8 cellular contexts compared by ENCODE assay signal in genomic region chr20:63641792-63642517, GRCh38. TPM values are rescaled to one million over a fixed set of nuclear protein-coding genes. Genes with fewer than 3 reads are reported as not detected.
DNase-seq lines count a peak whose midpoint lies in the region; ATAC-seq and TF ChIP-seq lines count a peak whose summit lies in the region.

No MANE protein-coding gene starts in this region.

- CTCF ChIA-PET in HEK293 (lab: Yijun Ruan, JAX), result interaction anchor here (0.7 to 1.4 kb wide), 5 partner anchors 10 to 223 kb away, joined by 3 to 4 read pairs (median 3); partner anchors contain the start of gene TPD52L2
- CTCF ChIA-PET in T-cell (lab: Charles Lee), result interaction anchor here (0.5 to 2.0 kb wide), 21 partner anchors 9 to 417 kb away, joined by 3 to 22 read pairs (median 5); partner anchors contain the start of genes ARFRP1 (in 1 of the 2), GMEB2 (in 1 of the 2), HELZ2 (in 1 of the 2) and PTK6 (in 1 of the 2)

- H3K27ac ChIP-seq in HEK293 (ENCODE audit: extremely low read depth, low read depth, low read length) (peak overlapping the region; percentile 64; the same call in 1 of the 2 replicates), adipose tissue (ENCODE audit: low read depth, low read length) (peak overlapping the region; percentile 62), rectal smooth muscle tissue (ENCODE audit: low read depth, low read length) (peak overlapping the region; percentile 55), uterus (peak overlapping the region; percentile 70 to 80)

- peak overlapping the region; percentile 74 to 80 (median 79) for H3K4me3 Mint-ChIP-seq in T-cell

- peaks cover 29 to 42% (median 37%) of the 10 kb centered on the region in 3 donors for H3K4me1 Mint-ChIP-seq in T-cell

- H3K4me1 ChIP-seq in HEK293 (ENCODE audit: control insufficient read depth, insufficient read depth, low read length) (peaks cover 3% of the 10 kb centered on the region; the same call in 1 of the 2 replicates), rectal smooth muscle tissue (ENCODE audit: control insufficient read depth, insufficient read depth, low read length) (no peaks in the 10 kb centered on the region), uterus (peaks cover 0 to 9% of the 10 kb centered on the region in 2 donors)

- peaks cover 8% of the 10 kb centered on the region for H3K36me3 Mint-ChIP-seq in T-cell

- DNase-seq in GM10266 (ENCODE audit: extremely low spot score) (peak; percentile 100), NCI-H1092 (lab: John Stamatoyannopoulos, UW) (peak; percentile 81), T-cell (peak; percentile 91 to 99 (median 96)), left ventricle myocardium superior (peak; percentile 93), uterus (peak; percentile 77 to 83)

- H3K9me3 ChIP-seq in HEK293 (ENCODE audit: control insufficient read depth, insufficient read depth, low read depth, low read length) (no peaks in the 10 kb centered on the region), uterus (no peaks in the 10 kb centered on the region)

- no peaks in the 10 kb centered on the region for H3K36me3 ChIP-seq in HEK293 (ENCODE audit: control insufficient read depth in 2 of 2, insufficient read depth in 1 of 2, low read length in 2 of 2)
- no peaks in the 10 kb centered on the region for H3K36me3 ChIP-seq in rectal smooth muscle tissue (ENCODE audit: control insufficient read depth, insufficient read depth, low read length)
- H3K36me3 ChIP-seq in uterus, result no peaks in the 10 kb centered on the region

- ATAC-seq in T-cell (replicated peaks in 1 of 4) (peak; percentile 54 to 72 (median 62)), left ventricle myocardium superior (peak; percentile 89)

- no peaks in the 10 kb centered on the region for H3K27me3 Mint-ChIP-seq in T-cell

- TF ChIP-seq CTCF in GM10266 (IDR thresholded peaks at IDR 0.05; ENCODE audit: control insufficient read depth, insufficient read depth, low read depth, missing control alignments), result peak; percentile 47
- peak; percentile 44 for TF ChIP-seq CTCF in HEK293 (tag by site-specific recombination; IDR thresholded peaks at IDR 0.05)
- peak in 3 of 4 experiments; percentile 43 to 66 (median 49) for TF ChIP-seq CTCF in uterus (IDR thresholded peaks at IDR 0.05)

- peak overlapping the region; percentile 55 to 68 for H3K27ac Mint-ChIP-seq in T-cell

- 3 to 4% (median 3%) methylated on average over 63 to 82 of the region's 85 CpGs for WGBS in adipose tissue, 3 donors

- H3K4me3 ChIP-seq in HEK293 (ENCODE audit: low read depth, low read length) (peak overlapping the region; percentile 32), rectal smooth muscle tissue (ENCODE audit: low read length) (peak overlapping the region; percentile 71), uterus (peak overlapping the region; percentile 30 to 51)

- intact Hi-C loops in left ventricle myocardium superior (cut with micrococcal nuclease) (no loop called here), uterus (cut with DNase I; ENCODE audit: low total_unique reads) (no loop called here)

- POLR2A ChIA-PET in HEK293 (lab: Yijun Ruan, JAX) (interaction anchor here (0.6 to 2.5 kb wide), 13 partner anchors 9 to 423 kb away, joined by 3 to 20 read pairs (median 4); partner anchors contain the start of genes ARFRP1, GMEB2, RTEL1 and STMN3), T-cell (lab: Charles Lee) (interaction anchor here (1.0 to 1.5 kb wide), 2 partner anchors 14 to 15 kb away, joined by 14 to 21 read pairs; partner anchors contain the start of gene GMEB2 (in 1 of the 2))

- H3K27me3 ChIP-seq in rectal smooth muscle tissue (ENCODE audit: control insufficient read depth, insufficient read depth, low read length) (no peaks in the 10 kb centered on the region), uterus (no peaks in the 10 kb centered on the region)

- no peak overlapping the region for H3K9ac ChIP-seq in rectal smooth muscle tissue (ENCODE audit: low read length)

- no peaks in the 10 kb centered on the region for H3K9me3 Mint-ChIP-seq in T-cell

- peak in 1 of 2 donors; percentile 25 for TF ChIP-seq POLR2A in uterus (IDR thresholded peaks at IDR 0.05)

TF ChIP-seq in HEK293, 187 proteins besides CTCF, POLR2A, EP300 and RAD21 (continues in another document):
- TF ChIP-seq ZNF561 (tag by site-specific recombination; IDR thresholded peaks at IDR 0.05; ENCODE audit: borderline replicate concordance), result peak; percentile 64; the same call in 1 of the 2 replicates
- peak; percentile 45; the same call in 1 of the 2 replicates for TF ChIP-seq SP3 (tag by site-specific recombination; IDR thresholded peaks at IDR 0.05)
- peak; percentile 85 for TF ChIP-seq ZBTB26 (tag by site-specific recombination; optimal IDR thresholded peaks at IDR 0.05)
- TF ChIP-seq ZNF837 (tag by site-specific recombination; IDR thresholded peaks at IDR 0.05), result no peak
- peak; percentile 6; the same call in 1 of the 2 replicates for TF ChIP-seq ZBTB20 (tag by site-specific recombination; IDR thresholded peaks at IDR 0.05)
- 0 out of 2 replicates have a peak, but pooled peaks have one; percentile 27 for TF ChIP-seq ZBTB17 (tag by site-specific recombination; IDR thresholded peaks at IDR 0.05)
- TF ChIP-seq ZNF600 (tag by site-specific recombination; IDR thresholded peaks at IDR 0.05), result peak; percentile 29; the same call in 1 of the 2 replicates
- peak; percentile 17; the same call in 1 of the 2 replicates for TF ChIP-seq PBX3 (CRISPR knock-in tag; IDR thresholded peaks at IDR 0.05)
- peak; percentile 89; the same call in 1 of the 2 replicates for TF ChIP-seq ZNF610 (tag by site-specific recombination; IDR thresholded peaks at IDR 0.05; ENCODE audit: borderline replicate concordance)
- no peak for TF ChIP-seq ZNF629 (tag by site-specific recombination; IDR thresholded peaks at IDR 0.05)
- TF ChIP-seq ZNF140 (tag by site-specific recombination; IDR thresholded peaks at IDR 0.05), result no peak
- 0 out of 2 replicates have a peak, but pooled peaks have one; percentile 10 for TF ChIP-seq ZNF677 (tag by site-specific recombination; IDR thresholded peaks at IDR 0.05)
- 0 out of 2 replicates have a peak, but pooled peaks have one; percentile 18 for TF ChIP-seq KLF16 (tag by site-specific recombination; IDR thresholded peaks at IDR 0.05)
- peak; percentile 43 for TF ChIP-seq YY1 (tag by site-specific recombination; IDR thresholded peaks at IDR 0.05)
- peak; percentile 28; the same call in 1 of the 2 replicates for TF ChIP-seq KLF10 (tag by site-specific recombination; IDR thresholded peaks at IDR 0.05)
- TF ChIP-seq ZNF335 (tag by site-specific recombination; conservative IDR thresholded peaks at IDR 0.05), result 0 out of 2 replicates have a peak, but pooled peaks have one; percentile 21
- peak; percentile 19; the same call in 1 of the 2 replicates for TF ChIP-seq KLF8 (tag by site-specific recombination; IDR thresholded peaks at IDR 0.05)
- peak; percentile 53; the same call in 1 of the 2 replicates for TF ChIP-seq ZEB2 (tag by site-specific recombination; IDR thresholded peaks at IDR 0.05)
- no peak for TF ChIP-seq ZNF645 (tag by site-specific recombination; IDR thresholded peaks at IDR 0.05)

RNA-seq across cellular contexts. Expression of gene STMN3, which starts 11.3 kb away (rescaled TPM):
- total RNA-seq in T-cell (100 to 1,000 TPM in 3 of 5 donors, 10 to 100 TPM in 2; 92.9 to 121 (median 107) TPM), left ventricle myocardium superior (5.5 TPM), uterus (10 to 100 TPM in 3 of 4 donors, 1 to 10 TPM in 1; 9.2 to 30.5 (median 20.9) TPM)
- 10 to 100 TPM; 10.6 to 16.9 (median 12.6) TPM for polyA plus RNA-seq in adipose tissue

RNA-seq across cellular contexts. Expression of gene GMEB2, which starts 15.1 kb away (rescaled TPM):
- 10 to 100 TPM; 20.7 to 30.3 (median 29.0) TPM for total RNA-seq in T-cell
- polyA plus RNA-seq in adipose tissue, result 1 to 10 TPM; 6.9 to 9.6 (median 7.5) TPM
- 5.9 TPM for total RNA-seq in left ventricle myocardium superior
- 10 to 100 TPM in 2 of 4 donors, 1 to 10 TPM in 2; 2.1 to 24.8 (median 11.5) TPM for total RNA-seq in uterus

RNA-seq across cellular contexts. Expression of gene RTEL1, which starts 16.2 kb away (rescaled TPM):
- total RNA-seq in T-cell (10 to 100 TPM; 30.7 to 41.6 (median 36.8) TPM), left ventricle myocardium superior (9.9 TPM), uterus (10 to 100 TPM; 17.4 to 56.5 (median 26.6) TPM)
- 10 to 100 TPM in 2 of 3 donors, 1 to 10 TPM in 1; 7.3 to 16.1 (median 11.8) TPM for polyA plus RNA-seq in adipose tissue

RNA-seq across cellular contexts. Expression of gene TNFRSF6B, which starts 54.5 kb away (rescaled TPM):
- total RNA-seq in T-cell (1 to 10 TPM in 2 of 5 donors, under 1 TPM in 2, not detected in 1; 0.37 to 1.5 (median 0.91) TPM), left ventricle myocardium superior (0.64 TPM), uterus (1 to 10 TPM in 1 of 4 donors, under 1 TPM in 1, not detected in 2; 0.83 to 4.1 TPM)
- 10 to 100 TPM in 1 of 3 donors, 1 to 10 TPM in 2; 7.4 to 92.8 (median 9.3) TPM for polyA plus RNA-seq in adipose tissue

Comparison
In these comparisons a context has a peak if more than half of its experiments do, and no peak if none do; other contexts are left out.
1. Peak in every context shown above with its lines: DNase-seq, ATAC-seq, H3K4me3 ChIP-seq and H3K27ac ChIP-seq.